Comparison of ENCODE assay signal across 18 cellular contexts in the genomic region with DNA sequence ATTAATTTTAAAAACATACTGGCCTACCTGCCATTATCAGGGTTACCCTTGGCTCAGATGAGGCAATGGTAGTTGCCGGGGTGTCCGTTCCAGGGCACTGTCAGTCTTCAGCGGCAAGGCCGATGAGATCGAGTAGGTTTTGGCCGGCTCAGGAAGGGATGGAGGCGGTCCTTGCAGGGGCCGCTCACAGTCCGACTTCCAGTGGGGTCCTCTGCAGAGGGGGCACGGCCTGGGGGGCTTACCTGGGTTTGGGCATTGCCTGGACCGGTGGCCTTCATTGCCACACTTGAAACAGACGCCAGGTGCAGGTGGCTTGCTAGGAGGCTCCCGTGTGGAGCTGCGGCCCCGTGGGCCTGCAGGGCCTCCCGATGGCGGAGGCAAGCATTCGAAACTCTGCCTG. TPM values are rescaled to one million over a fixed set of nuclear protein-coding genes. Genes with fewer than 3 reads are reported as not detected.
DNase-seq lines count a peak whose midpoint lies in the region; ATAC-seq and TF ChIP-seq lines count a peak whose summit lies in the region.
"Had no signal": no experiment of that assay in that cellular context is flagged by ENCODE, and none has a peak within 500 bp of the region (broad histone marks: within the 10 kb centered on the region; RNA-seq: fewer than 3 reads in every experiment).

No MANE protein-coding gene starts in this region.

- H2AFZ ChIP-seq in H9 (ENCODE audit: low read length), result no peak overlapping the region

- CTCF ChIA-PET in A673 (lab: Charles Lee), result no interaction called here

- H3K4me3 ChIP-seq in A673 (ENCODE audit: low read depth, low read length, poor library complexity, severe bottlenecking) (no peak overlapping the region), iPS-20b (ENCODE audit: low read length) (no peak overlapping the region)
- H3K4me3 ChIP-seq: HAP-1, MG63, Peyer's patch had no signal

- H3K27ac Mint-ChIP-seq in H9, result peak overlapping the region; percentile 75 to 97 (median 88); a peak in 4 of 7 replicates
- H3K27ac Mint-ChIP-seq in T-helper 17 cell, result peak overlapping the region; percentile 84

- H4K91ac ChIP-seq in H9 (ENCODE audit: insufficient read length, low read depth, low read length), result no peak overlapping the region

- H3K9ac ChIP-seq in H9 (ENCODE audit: extremely low read depth, insufficient read length, low read length), result no peak overlapping the region
- H3K9ac ChIP-seq in iPS-20b (ENCODE audit: low read depth, low read length), result peak overlapping the region; percentile 61; the same call in 1 of the 2 replicates

- H3K27me3 ChIP-seq in A673 (replicated peaks; ENCODE audit: insufficient read depth, low read depth, low read length, poor library complexity), result no peaks in the 10 kb centered on the region
- H3K27me3 ChIP-seq in H9 (ENCODE audit: insufficient read depth, low read length), result no peaks in the 10 kb centered on the region
- H3K27me3 ChIP-seq in iPS-20b (ENCODE audit: insufficient read depth, low read length), result no peaks in the 10 kb centered on the region
- H3K27me3 ChIP-seq: MG63, Peyer's patch had no signal

- peaks cover 1% of the 10 kb centered on the region; the same call in 1 of the 2 replicates for H3K27me3 Mint-ChIP-seq in H9 (ENCODE audit: low read depth)
- no peaks in the 10 kb centered on the region for H3K27me3 Mint-ChIP-seq in T-helper 17 cell

- H2BK120ac ChIP-seq in H9 (ENCODE audit: low read depth, low read length, poor library complexity, severe bottlenecking), result no peak overlapping the region

- no peak for ATAC-seq in T-helper 17 cell
- ATAC-seq: Right ventricle myocardium inferior had no signal

- no TSS peak for BruUV-seq in A673 (replicated peaks; lab: Mats Ljungman, UMichigan)

- no peak overlapping the region for H3K23ac ChIP-seq in H9 (ENCODE audit: insufficient read length, low read depth, low read length)

- H3K14ac ChIP-seq in H9 (ENCODE audit: insufficient read depth, low read length), result no peak overlapping the region

- H3K23me2 ChIP-seq in H9 (ENCODE audit: insufficient read length, low read depth, low read length, poor library complexity, severe bottlenecking), result peaks cover 11% of the 10 kb centered on the region

- no peak overlapping the region for H3K18ac ChIP-seq in H9 (ENCODE audit: insufficient read length, low read depth, low read length)

- H3K36me3 ChIP-seq in A673 (ENCODE audit: insufficient read depth, low read length, poor library complexity, severe bottlenecking) (no peaks in the 10 kb centered on the region), iPS-20b (ENCODE audit: insufficient read depth, low read depth, low read length) (no peaks in the 10 kb centered on the region)
- H3K36me3 ChIP-seq: HAP-1, MG63, Peyer's patch had no signal

- H3K79me1 ChIP-seq in H9 (ENCODE audit: insufficient read depth, low read depth, low read length, poor library complexity, severe bottlenecking), result no peaks in the 10 kb centered on the region

- WGBS in H9 (ENCODE audit: extremely low coverage, insufficient read length, low lambda C conversion rate), result no CpG with 5 or more reads among the region's 18 CpGs

- no peak overlapping the region for H4K8ac ChIP-seq in H9 (replicated peaks; ENCODE audit: insufficient read length, low read depth, low read length)

- H3T11ph ChIP-seq in H9 (ENCODE audit: low read length), result no peak overlapping the region

- TF ChIP-seq CTCF in A673 (conservative IDR thresholded peaks at IDR 0.05; ENCODE audit: low read depth, low read length), result no peak
- TF ChIP-seq CTCF in H9 (conservative IDR thresholded peaks at IDR 0.05), result no peak

- no peak overlapping the region for H2BK12ac ChIP-seq in H9 (ENCODE audit: insufficient read length, low read depth, low read length)

- peaks cover 19% of the 10 kb centered on the region for H3K4me1 ChIP-seq in A673 (ENCODE audit: insufficient read depth, low read length, poor library complexity, severe bottlenecking)
- H3K4me1 ChIP-seq in H9 (ENCODE audit: insufficient read depth, low read length), result no peaks in the 10 kb centered on the region; the same call in 1 of the 2 replicates
- peaks cover 17% of the 10 kb centered on the region; the same call in 1 of the 2 replicates for H3K4me1 ChIP-seq in iPS-20b (ENCODE audit: insufficient read depth, low read length)

- peaks cover 4 to 7% (median 5%) of the 10 kb centered on the region in 3 experiments; a peak in 6 of 7 replicates for H3K36me3 Mint-ChIP-seq in H9 (ENCODE audit: insufficient read depth in 1 of 3, low read depth in 3 of 3)
- no peaks in the 10 kb centered on the region for H3K36me3 Mint-ChIP-seq in T-helper 17 cell (ENCODE audit: low read depth)

- H2BK20ac ChIP-seq in H9 (ENCODE audit: low read depth, low read length, poor library complexity, severe bottlenecking), result no peak overlapping the region

- no peak overlapping the region for H2BK5ac ChIP-seq in H9 (ENCODE audit: insufficient read length, low read length)

- POLR2A ChIA-PET in A673 (lab: Charles Lee; ENCODE audit: low non-redundant PET), result no interaction called here

- in situ Hi-C loops in ACHN (cut with HindIII; ENCODE audit: low pct_ligation_motif_present, low pct_unique_long_range_greater_than_20kb, low sequenced_read_pairs), result no loop called here

- H3K9me3 ChIP-seq in A673 (ENCODE audit: low read depth, low read length, poor library complexity, severe bottlenecking), result no peaks in the 10 kb centered on the region
- H3K9me3 ChIP-seq in H9 (ENCODE audit: control insufficient read depth, low read depth, low read length), result no peaks in the 10 kb centered on the region
- H3K9me3 ChIP-seq in T-helper 17 cell (ENCODE audit: control insufficient read depth, low read length, poor library complexity, severe bottlenecking), result no peaks in the 10 kb centered on the region
- H3K9me3 ChIP-seq in iPS-20b (ENCODE audit: insufficient read depth, low read depth, low read length), result no peaks in the 10 kb centered on the region
- H3K9me3 ChIP-seq: HAP-1, MG63, Peyer's patch had no signal

- H3K4me1 Mint-ChIP-seq in H9, result peaks cover 26 to 28% of the 10 kb centered on the region in 2 experiments
- H3K4me1 Mint-ChIP-seq in T-helper 17 cell, result peaks cover 16% of the 10 kb centered on the region

- H3K4me3 Mint-ChIP-seq in H9 (no peak overlapping the region), T-helper 17 cell (no peak overlapping the region)

- H3K79me2 ChIP-seq in H9 (ENCODE audit: insufficient read depth, low read length), result no peaks in the 10 kb centered on the region; the same call in 1 of the 2 replicates

- no peak overlapping the region for H2AK5ac ChIP-seq in H9 (ENCODE audit: insufficient read length, low read length)

- H3K56ac ChIP-seq in H9 (ENCODE audit: insufficient read length, low read depth, low read length), result no peak overlapping the region

- no peak overlapping the region for H2BK15ac ChIP-seq in H9 (ENCODE audit: low read depth, low read length)

- H3K4ac ChIP-seq in H9 (ENCODE audit: low read depth, low read length), result no peak overlapping the region

- no peak overlapping the region for H4K5ac ChIP-seq in H9 (ENCODE audit: insufficient read length, low read depth, low read length)

- H3K9me3 Mint-ChIP-seq in H9, result no peaks in the 10 kb centered on the region

- H3K27ac ChIP-seq in A673 (ENCODE audit: low read depth, low read length, poor library complexity, severe bottlenecking) (peak overlapping the region; percentile 70), H9 (ENCODE audit: insufficient read length, low read depth, low read length) (no peak overlapping the region), iPS-20b (ENCODE audit: low read length) (peak overlapping the region; percentile 21)
- H3K27ac ChIP-seq: Peyer's patch had no signal

- intact Hi-C loops in A673 (cut with micrococcal nuclease; ENCODE audit: unreplicated experiment), result loop anchor here (5.0 kb wide), 1 partner anchor 49 kb away; a partner anchor contains a TSS

- H3K4me2 ChIP-seq in H9 (ENCODE audit: insufficient read depth, insufficient read length, low read length), result peak overlapping the region; percentile 70

- H4K20me1 ChIP-seq in H9 (ENCODE audit: control insufficient read depth, insufficient read depth, insufficient read length), result no peaks in the 10 kb centered on the region

- no peak for DNase-seq in A673 (ENCODE audit: low spot score)
- DNase-seq in H9, result no peak
- no peak for DNase-seq in T-helper 17 cell
- DNase-seq in ACHN, result no peak
- no peak for DNase-seq in SIG-M5 treated with dmso at 0.1 percent for 504 hours (lab: John Stamatoyannopoulos, UW; ENCODE audit: unreplicated experiment)
- DNase-seq in HCEC 1CT, result no peak
- no peak for DNase-seq in NCI-H2081 treated with DMSO at 0.1 percent for 48 hours (lab: John Stamatoyannopoulos, UW)
- DNase-seq: 8988T, KBM-7, MG63, NCI-H1092 treated with DMSO at 0.1 percent for 48 hours, NCI-H2227 treated with DMSO at 0.1 percent for 48 hours, NCI-H524, Peyer's patch had no signal

RNA-seq across cellular contexts. Expression of a gene that starts 2.5 kb away (rescaled TPM):
- 0.31 and 0.34 TPM in 2 replicates for total RNA-seq in A673 (2021)
- 234 and 238 TPM in 2 replicates for total RNA-seq in H9 (2021)
- not detected for total RNA-seq in T-helper 17 cell
- total RNA-seq: Daoy, Peyer's patch, Right ventricle myocardium inferior had no signal

RNA-seq across cellular contexts. Expression of a gene that starts 29.8 kb away (rescaled TPM):
- total RNA-seq in A673 (2021) (39.1 and 39.6 TPM in 2 replicates), H9 (2021) (32.6 and 35.6 TPM in 2 replicates), T-helper 17 cell (10 to 100 TPM; 17.8 to 18.0 TPM)

RNA-seq across cellular contexts. Expression of a gene that starts 43.6 kb away (rescaled TPM):
- 54.2 and 55.3 TPM in 2 replicates for total RNA-seq in A673 (2021)
- total RNA-seq in H9 (2021), result 53.0 and 54.4 TPM in 2 replicates
- 10 to 100 TPM; 15.4 to 23.5 TPM for total RNA-seq in T-helper 17 cell

RNA-seq across cellular contexts. Expression of a gene that starts 51.4 kb away (rescaled TPM):
- total RNA-seq in A673 (2021) (30.6 and 33.8 TPM in 2 replicates), H9 (2021) (38.1 and 43.4 TPM in 2 replicates), T-helper 17 cell (10 to 100 TPM; 11.5 to 15.3 TPM)

Comparison
In these comparisons a context has a peak if more than half of its experiments do, and no peak if none do; other contexts are left out.
1. RNA of a gene that starts 2.5 kb away (total RNA-seq): 234 to 238 TPM in H9; 0.31 to 0.34 TPM in A673 and not detected in T-helper 17 cell; every median in the first group is over 100 times any median in the second.